In genomic region chrX:17737707-17738001, GRCh38 we compare ENCODE assay signal across 8 cellular contexts. TPM values are rescaled to one million over a fixed set of nuclear protein-coding genes. Genes with fewer than 3 reads are reported as not detected.
DNase-seq lines count a peak whose midpoint lies in the region; ATAC-seq and TF ChIP-seq lines count a peak whose summit lies in the region.

No MANE protein-coding gene starts in this region.

- peak overlapping the region; percentile 76 for H3K27ac ChIP-seq in RWPE2 (ENCODE audit: poor library complexity, severe bottlenecking)
- H3K27ac ChIP-seq in cingulate gyrus (ENCODE audit: low read depth, low read length): peak overlapping the region; percentile 67

- DNase-seq in RWPE2 (ENCODE audit: low spot score) (no peak), natural killer cell (no peak), GF-D8 (lab: John Stamatoyannopoulos, UW) (no peak), NCI-H1105 treated with DMSO at 0.1 percent for 48 hours (lab: John Stamatoyannopoulos, UW) (no peak)

- no peak for TF ChIP-seq CTCF in RWPE2 (IDR thresholded peaks at IDR 0.05; ENCODE audit: poor library complexity, severe bottlenecking)
- TF ChIP-seq CTCF in natural killer cell (IDR thresholded peaks at IDR 0.05): no peak

- peaks cover 20 to 44% of the 10 kb centered on the region in 2 donors for H3K27me3 Mint-ChIP-seq in natural killer cell (ENCODE audit: low read depth in 2 of 2)

- peak overlapping the region; percentile 85 for H3K4me3 Mint-ChIP-seq in natural killer cell

- H3K4me1 Mint-ChIP-seq in natural killer cell: peaks cover 19 to 20% of the 10 kb centered on the region in 2 donors

- intact Hi-C loops in natural killer cell (cut with micrococcal nuclease): no loop called here

- H3K27ac Mint-ChIP-seq in natural killer cell: peak overlapping the region; percentile 78 to 80

- no peaks in the 10 kb centered on the region for H3K4me1 ChIP-seq in RWPE2 (ENCODE audit: insufficient read depth, poor library complexity, severe bottlenecking)

- no peaks in the 10 kb centered on the region for H3K9me3 ChIP-seq in RWPE2 (ENCODE audit: severe bottlenecking)

- no peaks in the 10 kb centered on the region for H3K36me3 ChIP-seq in RWPE2 (ENCODE audit: low read depth)

- peak overlapping the region; percentile 83 for H3K4me3 ChIP-seq in RWPE2 (ENCODE audit: severe bottlenecking)

- no peaks in the 10 kb centered on the region for H3K27me3 ChIP-seq in RWPE2 (ENCODE audit: insufficient read depth, poor library complexity, severe bottlenecking)

- no peaks in the 10 kb centered on the region for H3K9me3 Mint-ChIP-seq in natural killer cell

- ATAC-seq in GM19452 (IDR thresholded peaks at IDR 0.05; ENCODE audit: unreplicated experiment) (peak; percentile 17), RWPE2 (ENCODE audit: low read depth) (no peak; the same call in 2 of the 3 replicates), natural killer cell (peak in 2 of 3 donors; percentile 17 to 38), esophagus mucosa (no peak), GM19328 (IDR thresholded peaks at IDR 0.05; ENCODE audit: unreplicated experiment) (no peak)

- no peaks in the 10 kb centered on the region for H3K36me3 Mint-ChIP-seq in natural killer cell

RNA-seq across cellular contexts. Expression of gene SCML1, which starts 0.4 kb away (rescaled TPM):
- total RNA-seq in natural killer cell: 1 to 10 TPM; 4.5 to 6.9 (median 4.6) TPM
- total RNA-seq in esophagus mucosa: 4.8 TPM

Comparison
In these comparisons a context has a peak if more than half of its experiments do, and no peak if none do; other contexts are left out.
1. ATAC-seq: peak in GM19452 (single experiment) and natural killer cell (2 of 3); none in RWPE2 (single experiment), esophagus mucosa (single experiment) and GM19328 (single experiment).